ENCODE assay signal across 8 cellular contexts in the genomic region with DNA sequence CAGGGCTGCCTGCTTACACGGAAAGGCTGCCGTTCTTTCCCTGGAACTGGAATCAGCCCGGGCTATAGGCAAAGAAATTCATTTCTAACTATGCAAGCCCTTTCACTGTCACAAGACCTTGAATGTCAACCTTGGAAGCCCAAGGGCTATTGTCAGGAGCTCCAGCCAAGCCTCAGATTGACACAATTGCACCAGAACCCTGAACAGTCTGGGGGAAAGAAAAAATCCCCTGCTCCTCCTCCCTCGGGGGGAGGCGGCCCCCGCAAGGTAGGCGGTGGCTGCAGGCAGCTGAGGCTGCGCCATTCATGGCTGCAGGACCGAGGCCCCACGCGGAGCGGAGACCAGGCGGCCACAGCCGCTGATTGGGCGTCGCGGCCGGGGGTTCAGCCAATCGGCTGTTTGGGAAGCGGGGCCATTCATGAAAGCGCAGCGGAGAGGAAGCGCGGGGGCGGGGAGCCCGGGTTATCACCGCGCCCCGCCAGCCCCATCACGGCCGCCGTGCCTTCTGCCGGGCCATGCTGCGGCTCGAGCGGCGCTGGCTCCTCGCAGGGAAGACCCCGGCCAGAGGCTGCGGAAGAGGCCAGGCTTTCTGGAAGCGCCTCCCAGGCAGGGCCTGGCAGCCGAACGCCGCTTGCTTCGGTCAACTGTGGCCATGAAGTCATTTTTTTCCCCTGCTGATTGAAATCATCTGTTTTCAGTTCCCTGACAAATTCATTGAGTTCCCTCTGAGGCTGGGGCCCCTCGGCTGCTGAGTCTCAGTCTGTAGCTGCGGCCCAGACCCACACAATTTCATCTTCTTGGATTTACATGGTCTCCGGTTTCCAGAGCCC. TPM values are rescaled to one million over a fixed set of nuclear protein-coding genes. Genes with fewer than 3 reads are reported as not detected.
DNase-seq lines count a peak whose midpoint lies in the region; ATAC-seq, FAIRE-seq and TF ChIP-seq lines count a peak whose summit lies in the region.

No MANE protein-coding gene starts in this region.

- TF ChIP-seq CTCF in GM13977 (IDR thresholded peaks at IDR 0.05; ENCODE audit: extremely low read depth, insufficient read depth, missing control alignments), result no peak
- TF ChIP-seq CTCF in D721Med (IDR thresholded peaks at IDR 0.05; ENCODE audit: insufficient read depth, missing control alignments), result no peak

- no peak for FAIRE-seq in D721Med (lab: Jason Lieb, UNC)

- H3K27ac ChIP-seq in cingulate gyrus (ENCODE audit: low read depth, low read length), result peak overlapping the region; percentile 60

- ATAC-seq in HG02759 (IDR thresholded peaks at IDR 0.05; ENCODE audit: unreplicated experiment) (peak; percentile 93), left lobe of liver (peak; percentile 83)

- in situ Hi-C loops in GM13977 (cut with MboI; ENCODE audit: low pct_unique_long_range_greater_than_20kb, low sequenced_read_pairs, unreplicated experiment), result no loop called here

- DNase-seq in GM13977 (ENCODE audit: low spot score) (peak; percentile 97), NCI-H2227 (lab: John Stamatoyannopoulos, UW; ENCODE audit: unreplicated experiment) (peak; percentile 96), left lobe of liver (ENCODE audit: low spot score) (peak; percentile 79), D721Med (ENCODE audit: insufficient read length, low spot score) (no peak)
- DNase-seq in activated CD4-positive, alpha-beta T cell treated with anti-CD3 and anti-CD28 coated beads for 48 hours, result peak; percentile 87
- peak; percentile 60 for DNase-seq in stimulated activated CD4-positive, alpha-beta T cell treated with anti-CD3 and anti-CD28 coated beads, Interleukin-2, amount 100 ng/mL, for 4 hours (ENCODE audit: low read depth)

RNA-seq across cellular contexts. Expression of a gene that starts 38.1 kb away (rescaled TPM):
- 27.5 TPM for total RNA-seq in left lobe of liver
